Comparison of ENCODE assay signal across 34 cellular contexts in genomic region chr10:45183174-45183573, GRCh38.
"Had no signal": no experiment of that assay in that cellular context is flagged by ENCODE, and none has a peak within 500 bp of the region (broad histone marks: within the 10 kb centered on the region; RNA-seq: fewer than 3 reads in every experiment).

No MANE protein-coding gene starts in this region.

- H3K4me3 ChIP-seq: MG63 had no signal

- H3K36me3 ChIP-seq: MG63 had no signal

- H3K27me3 ChIP-seq: MG63 had no signal

- H3K9me3 ChIP-seq: MG63 had no signal

- DNase-seq: Karpas-422, Kasumi-1, MG63, MM.1S, MV-4-11, NCI-H1048, NCI-H1092, NCI-H1092 treated with DMSO at 0.1 percent for 48 hours, NCI-H1105, NCI-H1105 treated with DMSO at 0.1 percent for 48 hours, NCI-H1417, NCI-H1417 treated with DMSO at 0.1 percent for 48 hours, NCI-H1436, NCI-H1436 treated with DMSO at 0.1 percent for 48 hours, NCI-H146, NCI-H1694, NCI-H1694 treated with DMSO at 0.1 percent for 48 hours, NCI-H187, NCI-H187 treated with DMSO at 0.1 percent for 48 hours, NCI-H1930, NCI-H2029, NCI-H2029 treated with DMSO at 0.1 percent for 48 hours, NCI-H2081, NCI-H2081 treated with DMSO at 0.1 percent for 48 hours, NCI-H2107, NCI-H2171, NCI-H2171 treated with DMSO at 0.1 percent for 48 hours, NCI-H2227 treated with DMSO at 0.1 percent for 48 hours, NCI-H226, NCI-H345, NCI-H446, NCI-H446 treated with DMSO at 0.1 percent for 48 hours, NCI-H510A, NCI-H510A treated with DMSO at 0.1 percent for 48 hours had no signal
